9 cellular contexts compared by ENCODE assay signal in genomic region chr3:194395767-194396527, GRCh38. TPM values are rescaled to one million over a fixed set of nuclear protein-coding genes. Genes with fewer than 3 reads are reported as not detected.
DNase-seq lines count a peak whose midpoint lies in the region; ATAC-seq and TF ChIP-seq lines count a peak whose summit lies in the region.
"Had no signal": no experiment of that assay in that cellular context is flagged by ENCODE, and none has a peak within 500 bp of the region (broad histone marks: within the 10 kb centered on the region; RNA-seq: fewer than 3 reads in every experiment).

No MANE protein-coding gene starts in this region.

- no TSS peak for BruUV-seq in OCI-LY7 (replicated peaks; lab: Mats Ljungman, UMichigan)

- H3K36me3 ChIP-seq in smooth muscle cell (ENCODE audit: low read depth) (no peaks in the 10 kb centered on the region), OCI-LY7 (ENCODE audit: insufficient read depth, low read length) (no peaks in the 10 kb centered on the region)

- H3K9me3 ChIP-seq in smooth muscle cell (replicated peaks; ENCODE audit: low read depth) (peaks cover 1% of the 10 kb centered on the region), OCI-LY7 (ENCODE audit: low read length) (peaks cover 7% of the 10 kb centered on the region)

- no peak overlapping the region for H3K9ac ChIP-seq in smooth muscle cell (ENCODE audit: low read depth)
- H3K9ac ChIP-seq: KMS-11 had no signal

- H4K20me1 ChIP-seq in smooth muscle cell (ENCODE audit: low read depth) (no peaks in the 10 kb centered on the region), OCI-LY7 (ENCODE audit: insufficient read depth, low read length) (no peaks in the 10 kb centered on the region)

- H3K27ac ChIP-seq in smooth muscle cell (ENCODE audit: low read depth) (peak overlapping the region; percentile 36), OCI-LY7 (ENCODE audit: low read depth, low read length, poor library complexity, severe bottlenecking) (no peak overlapping the region)
- H3K27ac ChIP-seq: KMS-11 had no signal

- CTCF ChIA-PET in activated CD8-positive, alpha-beta T cell treated with anti-CD3 and anti-CD28 coated beads for 36 hours (lab: Charles Lee): interaction anchor here (0.6 to 15.5 kb wide), 10 partner anchors 8 to 199 kb away, joined by 3 to 188 read pairs (median 4); no protein-coding TSS in a partner anchor
- CTCF ChIA-PET in OCI-LY7 (lab: Charles Lee; ENCODE audit: unreplicated experiment): interaction anchor here (0.6 kb wide), 1 partner anchor 10 kb away, joined by 3 read pairs; no protein-coding TSS in a partner anchor

- H3F3A ChIP-seq in smooth muscle cell (ENCODE audit: low read depth): peaks cover 7% of the 10 kb centered on the region

- no peaks in the 10 kb centered on the region for H3K36me3 Mint-ChIP-seq in activated CD8-positive, alpha-beta T cell treated with anti-CD3 and anti-CD28 coated beads for 36 hours (ENCODE audit: low read depth)
- H3K36me3 Mint-ChIP-seq in glutamatergic neuron (ENCODE audit: unreplicated experiment): peaks cover 2% of the 10 kb centered on the region

- peak overlapping the region; percentile 43 for H2AFZ ChIP-seq in smooth muscle cell (ENCODE audit: low read depth)
- H2AFZ ChIP-seq in OCI-LY7 (ENCODE audit: low read length): no peak overlapping the region

- peaks cover 18% of the 10 kb centered on the region for H3K27me3 Mint-ChIP-seq in activated CD8-positive, alpha-beta T cell treated with anti-CD3 and anti-CD28 coated beads for 36 hours
- H3K27me3 Mint-ChIP-seq in glutamatergic neuron (ENCODE audit: unreplicated experiment): peaks cover 13% of the 10 kb centered on the region

- H3K27ac Mint-ChIP-seq in activated CD8-positive, alpha-beta T cell treated with anti-CD3 and anti-CD28 coated beads for 36 hours: peak overlapping the region; percentile 72
- no peak overlapping the region for H3K27ac Mint-ChIP-seq in glutamatergic neuron (ENCODE audit: unreplicated experiment)

- peak overlapping the region; percentile 80 for H3K4me2 ChIP-seq in smooth muscle cell
- no peak overlapping the region for H3K4me2 ChIP-seq in OCI-LY7 (ENCODE audit: low read length)
- H3K4me2 ChIP-seq: KMS-11 had no signal

- peaks cover 55% of the 10 kb centered on the region for H3K4me1 Mint-ChIP-seq in activated CD8-positive, alpha-beta T cell treated with anti-CD3 and anti-CD28 coated beads for 36 hours (ENCODE audit: low read depth)
- H3K4me1 Mint-ChIP-seq in glutamatergic neuron (ENCODE audit: low read depth, unreplicated experiment): peaks cover 17% of the 10 kb centered on the region

- peak; percentile 79 for ATAC-seq in activated CD8-positive, alpha-beta T cell treated with anti-CD3 and anti-CD28 coated beads for 36 hours
- ATAC-seq in GM18861 (IDR thresholded peaks at IDR 0.05; ENCODE audit: unreplicated experiment): no peak

- no peaks in the 10 kb centered on the region for H3K79me2 ChIP-seq in smooth muscle cell (ENCODE audit: low read depth)
- no peaks in the 10 kb centered on the region for H3K79me2 ChIP-seq in OCI-LY7 (ENCODE audit: insufficient read depth, low read depth, low read length)

- no peak overlapping the region for H3K4me3 ChIP-seq in Jurkat, Clone E6-1 (ENCODE audit: low read length)
- H3K4me3 ChIP-seq in smooth muscle cell (peak overlapping the region; percentile 22), OCI-LY7 (ENCODE audit: low read depth, low read length, poor library complexity, severe bottlenecking) (no peak overlapping the region)

- H3K9me2 ChIP-seq in OCI-LY7 (ENCODE audit: insufficient read depth, low read length): no peaks in the 10 kb centered on the region

- peaks cover 1% of the 10 kb centered on the region for H3K9me3 Mint-ChIP-seq in activated CD8-positive, alpha-beta T cell treated with anti-CD3 and anti-CD28 coated beads for 36 hours
- peaks cover 3% of the 10 kb centered on the region for H3K9me3 Mint-ChIP-seq in glutamatergic neuron (ENCODE audit: unreplicated experiment)

- POLR2A ChIA-PET in activated CD8-positive, alpha-beta T cell treated with anti-CD3 and anti-CD28 coated beads for 36 hours (lab: Charles Lee): interaction anchor here (0.5 to 3.5 kb wide), 4 partner anchors 10 to 276 kb away, joined by 3 to 21 read pairs (median 4); partner anchors contain the start of gene LSG1
- POLR2A ChIA-PET in OCI-LY7 (lab: Charles Lee): interaction anchor here (0.6 kb wide), 1 partner anchor 40 kb away, joined by 5 read pairs; no protein-coding TSS in a partner anchor

- intact Hi-C loops in activated CD8-positive, alpha-beta T cell treated with anti-CD3 and anti-CD28 coated beads for 36 hours (cut with micrococcal nuclease): no loop called here
- intact Hi-C loops in OCI-LY7 (cut with micrococcal nuclease; ENCODE audit: unreplicated experiment): no loop called here

- peak; percentile 82 for DNase-seq in Jurkat, Clone E6-1 (ENCODE audit: low read depth, low spot score)
- DNase-seq in activated CD8-positive, alpha-beta T cell treated with anti-CD3 and anti-CD28 coated beads for 36 hours: peak; percentile 85
- DNase-seq in glutamatergic neuron: no peak
- DNase-seq in smooth muscle cell (lab: John Stamatoyannopoulos, UW; ENCODE audit: unreplicated experiment): peak; percentile 27
- no peak for DNase-seq in NCI-H2227 treated with DMSO at 0.1 percent for 48 hours (lab: John Stamatoyannopoulos, UW)
- DNase-seq in OCI-LY7 (ENCODE audit: low spot score): no peak
- no peak for DNase-seq in COR-L47 (lab: John Stamatoyannopoulos, UW)

- H3K4me1 ChIP-seq in smooth muscle cell (ENCODE audit: low read depth) (peaks cover 18% of the 10 kb centered on the region), OCI-LY7 (ENCODE audit: insufficient read depth, low read length, poor library complexity, severe bottlenecking) (peaks cover 9% of the 10 kb centered on the region)

- WGBS in smooth muscle cell (ENCODE audit: low lambda C conversion rate): 14% methylated on average over 25 of the region's 25 CpGs

- H3K27me3 ChIP-seq in smooth muscle cell (ENCODE audit: low read depth): peaks cover 20% of the 10 kb centered on the region

- peak overlapping the region; percentile 61 for H3K4me3 Mint-ChIP-seq in activated CD8-positive, alpha-beta T cell treated with anti-CD3 and anti-CD28 coated beads for 36 hours
- H3K4me3 Mint-ChIP-seq in glutamatergic neuron (ENCODE audit: unreplicated experiment): peak overlapping the region; percentile 57

- TF ChIP-seq CTCF in activated CD8-positive, alpha-beta T cell treated with anti-CD3 and anti-CD28 coated beads for 36 hours (IDR thresholded peaks at IDR 0.05): no peak
- no peak for TF ChIP-seq CTCF in glutamatergic neuron (IDR thresholded peaks at IDR 0.05; ENCODE audit: partially characterized antibody, unreplicated experiment)
- no peak for TF ChIP-seq CTCF in smooth muscle cell (IDR thresholded peaks at IDR 0.05; ENCODE audit: borderline replicate concordance, insufficient read depth, poor library complexity, severe bottlenecking)
- TF ChIP-seq CTCF in OCI-LY7 (conservative IDR thresholded peaks at IDR 0.05; ENCODE audit: low read length): no peak

RNA-seq across cellular contexts. Expression of gene GP5, which starts 3.1 kb away (rescaled TPM):
- 0.97 TPM for polyA plus RNA-seq in Jurkat, Clone E6-1 (2012; ENCODE audit: insufficient read depth, insufficient read length)
- under 1 TPM; 0.72 to 0.83 TPM for total RNA-seq in activated CD8-positive, alpha-beta T cell treated with anti-CD3 and anti-CD28 coated beads for 36 hours
- total RNA-seq in glutamatergic neuron (ENCODE audit: unreplicated experiment) (0.15 TPM), smooth muscle cell (0.13 TPM in 1 of 2 replicates, not detected in the other), OCI-LY7 (2022) (not detected in 2 replicates)
- polyA plus RNA-seq in smooth muscle cell: not detected in 2 replicates
- total RNA-seq in OCI-LY7 (2014; rRNA removed; shearing (Covaris generic)): 0.03 TPM in 1 of 2 replicates, not detected in the other

RNA-seq across cellular contexts. Expression of gene LRRC15, which starts 26.4 kb away (rescaled TPM):
- polyA plus RNA-seq in Jurkat, Clone E6-1 (2012; ENCODE audit: insufficient read depth, insufficient read length): not detected
- not detected for total RNA-seq in activated CD8-positive, alpha-beta T cell treated with anti-CD3 and anti-CD28 coated beads for 36 hours
- not detected for total RNA-seq in glutamatergic neuron (ENCODE audit: unreplicated experiment)
- 4.3 and 4.7 TPM in 2 replicates for total RNA-seq in smooth muscle cell
- polyA plus RNA-seq in smooth muscle cell: 2.4 and 4.9 TPM in 2 replicates
- not detected in 2 replicates for total RNA-seq in OCI-LY7 (2014; rRNA removed; shearing (Covaris generic))
- not detected in 2 replicates for total RNA-seq in OCI-LY7 (2022)

RNA-seq across cellular contexts. Expression of gene CPN2, which starts 44.8 kb away (rescaled TPM):
- not detected for polyA plus RNA-seq in Jurkat, Clone E6-1 (2012; ENCODE audit: insufficient read depth, insufficient read length)
- not detected for total RNA-seq in activated CD8-positive, alpha-beta T cell treated with anti-CD3 and anti-CD28 coated beads for 36 hours
- not detected for total RNA-seq in glutamatergic neuron (ENCODE audit: unreplicated experiment)
- total RNA-seq in smooth muscle cell: 0.13 TPM in 1 of 2 replicates, not detected in the other
- not detected in 2 replicates for polyA plus RNA-seq in smooth muscle cell
- total RNA-seq in OCI-LY7 (2014; rRNA removed; shearing (Covaris generic)): not detected in 2 replicates
- not detected in 2 replicates for total RNA-seq in OCI-LY7 (2022)

Comparison
In these comparisons a context has a peak if more than half of its experiments do, and no peak if none do; other contexts are left out.
1. DNase-seq: peak in Jurkat, Clone E6-1 (single experiment), activated CD8-positive, alpha-beta T cell treated with anti-CD3 and anti-CD28 coated beads for 36 hours (single experiment) and smooth muscle cell (single experiment); none in glutamatergic neuron (single experiment), NCI-H2227 treated with DMSO at 0.1 percent for 48 hours (single experiment), OCI-LY7 (single experiment) and COR-L47 (single experiment).